Comparison of ENCODE assay signal across 9 cellular contexts in genomic region chr11:86291466-86292262, GRCh38. TPM values are rescaled to one million over a fixed set of nuclear protein-coding genes. Genes with fewer than 3 reads are reported as not detected.
A peak's percentile ranks its signal among the peaks of the same experiment; 100 is the strongest.
DNase-seq lines count a peak whose midpoint lies in the region; ATAC-seq and TF ChIP-seq lines count a peak whose summit lies in the region.
"Had no signal": no experiment of that assay in that cellular context is flagged by ENCODE, and none has a peak within 500 bp of the region (broad histone marks: within the 10 kb centered on the region; RNA-seq: fewer than 3 reads in every experiment).

No MANE protein-coding gene starts in this region.

- no peaks in the 10 kb centered on the region for H3K79me2 ChIP-seq in KMS-11 (ENCODE audit: insufficient read depth, low read depth)
- H3K79me2 ChIP-seq in smooth muscle cell (ENCODE audit: low read depth): no peaks in the 10 kb centered on the region

- H3K27ac Mint-ChIP-seq in activated naive CD8-positive, alpha-beta T cell treated with anti-CD3 and anti-CD28 coated beads, Interleukin-2, amount 50 U/mL, for 24 hours: peak overlapping the region; percentile 78

- no peaks in the 10 kb centered on the region for H3K27me3 ChIP-seq in KMS-11 (ENCODE audit: insufficient read depth, low read depth)
- no peaks in the 10 kb centered on the region for H3K27me3 ChIP-seq in smooth muscle cell (ENCODE audit: low read depth)
- H3K27me3 ChIP-seq: BLaER1 had no signal

- H3K36me3 ChIP-seq in KMS-11 (ENCODE audit: insufficient read depth): no peaks in the 10 kb centered on the region
- no peaks in the 10 kb centered on the region for H3K36me3 ChIP-seq in smooth muscle cell (ENCODE audit: low read depth)
- H3K36me3 ChIP-seq: BLaER1 had no signal

- peak; percentile 48 for ATAC-seq in activated naive CD8-positive, alpha-beta T cell treated with anti-CD3 and anti-CD28 coated beads, Interleukin-2, amount 50 U/mL, for 24 hours
- ATAC-seq in HG03460 (IDR thresholded peaks at IDR 0.05; ENCODE audit: unreplicated experiment): no peak

- DNase-seq in DMS153 treated with DMSO at 0.1 percent for 48 hours (lab: John Stamatoyannopoulos, UW; ENCODE audit: unreplicated experiment) (peak; percentile 5), DMS153 (lab: John Stamatoyannopoulos, UW) (no peak), SKM-1 treated with dmso at 0.1 percent for 144 hours (lab: John Stamatoyannopoulos, UW; ENCODE audit: unreplicated experiment) (peak; percentile 33), hepatic stellate cell (ENCODE audit: low spot score) (peak; percentile 40), smooth muscle cell (lab: John Stamatoyannopoulos, UW; ENCODE audit: unreplicated experiment) (no peak)
- DNase-seq in activated naive CD8-positive, alpha-beta T cell treated with anti-CD3 and anti-CD28 coated beads, Interleukin-2, amount 50 U/mL, for 24 hours: peak; percentile 77

- H3K36me3 Mint-ChIP-seq in activated naive CD8-positive, alpha-beta T cell treated with anti-CD3 and anti-CD28 coated beads, Interleukin-2, amount 50 U/mL, for 24 hours (ENCODE audit: low read depth): peaks cover 16% of the 10 kb centered on the region

- peaks cover 6% of the 10 kb centered on the region for H3F3A ChIP-seq in smooth muscle cell (ENCODE audit: low read depth)

- H3K4me1 Mint-ChIP-seq in activated naive CD8-positive, alpha-beta T cell treated with anti-CD3 and anti-CD28 coated beads, Interleukin-2, amount 50 U/mL, for 24 hours: peaks cover 71% of the 10 kb centered on the region

- H3K4me1 ChIP-seq in KMS-11 (ENCODE audit: low read depth, poor library complexity, severe bottlenecking) (peaks cover 56% of the 10 kb centered on the region), smooth muscle cell (ENCODE audit: low read depth) (no peaks in the 10 kb centered on the region)
- H3K4me1 ChIP-seq: BLaER1 had no signal

- H3K4me3 ChIP-seq in KMS-11 (IDR thresholded peaks at IDR 0.05; ENCODE audit: insufficient read depth, low read depth, low read length): no peak overlapping the region
- no peak overlapping the region for H3K4me3 ChIP-seq in smooth muscle cell
- H3K4me3 ChIP-seq: BLaER1 had no signal

- no peak overlapping the region for H2AFZ ChIP-seq in KMS-11 (ENCODE audit: low read depth)
- no peak overlapping the region for H2AFZ ChIP-seq in smooth muscle cell (ENCODE audit: low read depth)

- H4K20me1 ChIP-seq in KMS-11 (ENCODE audit: insufficient read depth) (no peaks in the 10 kb centered on the region), smooth muscle cell (ENCODE audit: low read depth) (no peaks in the 10 kb centered on the region)
- H4K20me1 ChIP-seq: BLaER1 had no signal

- peak; percentile 100 for TF ChIP-seq CTCF in KMS-11 (conservative IDR thresholded peaks at IDR 0.05; ENCODE audit: low read depth, low read length)
- peak; percentile 75 for TF ChIP-seq CTCF in smooth muscle cell (IDR thresholded peaks at IDR 0.05; ENCODE audit: borderline replicate concordance, insufficient read depth, poor library complexity, severe bottlenecking)

- H3K27ac ChIP-seq in KMS-11 (no peak overlapping the region), smooth muscle cell (ENCODE audit: low read depth) (no peak overlapping the region)
- H3K27ac ChIP-seq: BLaER1 had no signal

- no peaks in the 10 kb centered on the region for H3K9me3 ChIP-seq in smooth muscle cell (replicated peaks; ENCODE audit: low read depth)
- H3K9me3 ChIP-seq: BLaER1 had no signal

- H3K9ac ChIP-seq in KMS-11 (no peak overlapping the region), smooth muscle cell (ENCODE audit: low read depth) (no peak overlapping the region)
- H3K9ac ChIP-seq: BLaER1 had no signal

- no peaks in the 10 kb centered on the region for H3K27me3 Mint-ChIP-seq in activated naive CD8-positive, alpha-beta T cell treated with anti-CD3 and anti-CD28 coated beads, Interleukin-2, amount 50 U/mL, for 24 hours

- 29% methylated on average over 3 of the region's 3 CpGs for WGBS in smooth muscle cell (ENCODE audit: low lambda C conversion rate)

- H3K9me3 Mint-ChIP-seq in activated naive CD8-positive, alpha-beta T cell treated with anti-CD3 and anti-CD28 coated beads, Interleukin-2, amount 50 U/mL, for 24 hours: peaks cover 4% of the 10 kb centered on the region

- H3K4me3 Mint-ChIP-seq in activated naive CD8-positive, alpha-beta T cell treated with anti-CD3 and anti-CD28 coated beads, Interleukin-2, amount 50 U/mL, for 24 hours: peak overlapping the region; percentile 53

- H3K4me2 ChIP-seq in KMS-11: peak overlapping the region; percentile 11; the same call in 1 of the 2 replicates
- H3K4me2 ChIP-seq in smooth muscle cell: no peak overlapping the region
- H3K4me2 ChIP-seq: BLaER1 had no signal

RNA-seq across cellular contexts. Expression of gene HIKESHI, which starts 10.4 kb away (rescaled TPM):
- 63.0 and 75.3 TPM in 2 replicates for total RNA-seq in smooth muscle cell
- polyA plus RNA-seq in smooth muscle cell: 71.1 and 75.1 TPM in 2 replicates

RNA-seq across cellular contexts. Expression of gene EED, which starts 47.1 kb away (rescaled TPM):
- total RNA-seq in smooth muscle cell: 24.7 and 38.7 TPM in 2 replicates
- polyA plus RNA-seq in smooth muscle cell: 18.6 and 26.7 TPM in 2 replicates

Comparison
In these comparisons a context has a peak if more than half of its experiments do, and no peak if none do; other contexts are left out.
1. DNase-seq: peak in DMS153 treated with DMSO at 0.1 percent for 48 hours (single experiment), SKM-1 treated with dmso at 0.1 percent for 144 hours (single experiment), activated naive CD8-positive, alpha-beta T cell treated with anti-CD3 and anti-CD28 coated beads, Interleukin-2, amount 50 U/mL, for 24 hours (single experiment) and hepatic stellate cell (single experiment); none in DMS153 (single experiment) and smooth muscle cell (single experiment).